In the genomic region with DNA sequence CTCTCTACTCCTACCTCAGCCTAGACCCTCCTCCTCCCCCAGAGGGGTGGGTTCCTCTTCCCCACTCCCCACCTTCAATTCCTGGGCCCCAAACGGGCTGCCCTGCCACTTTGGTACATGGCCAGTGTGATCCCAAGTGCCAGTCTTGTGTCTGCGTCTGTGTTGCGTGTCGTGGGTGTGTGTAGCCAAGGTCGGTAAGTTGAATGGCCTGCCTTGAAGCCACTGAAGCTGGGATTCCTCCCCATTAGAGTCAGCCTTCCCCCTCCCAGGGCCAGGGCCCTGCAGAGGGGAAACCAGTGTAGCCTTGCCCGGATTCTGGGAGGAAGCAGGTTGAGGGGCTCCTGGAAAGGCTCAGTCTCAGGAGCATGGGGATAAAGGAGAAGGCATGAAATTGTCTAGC, we compare ENCODE assay signal across 1 cellular context.
TF ChIP-seq lines count a peak whose summit lies in the region.

No MANE protein-coding gene starts in this region.

TF ChIP-seq in GM23338, 12 proteins besides CTCF, POLR2A, EP300 and RAD21 (continued from another document):
- TF ChIP-seq, protein P1, sequence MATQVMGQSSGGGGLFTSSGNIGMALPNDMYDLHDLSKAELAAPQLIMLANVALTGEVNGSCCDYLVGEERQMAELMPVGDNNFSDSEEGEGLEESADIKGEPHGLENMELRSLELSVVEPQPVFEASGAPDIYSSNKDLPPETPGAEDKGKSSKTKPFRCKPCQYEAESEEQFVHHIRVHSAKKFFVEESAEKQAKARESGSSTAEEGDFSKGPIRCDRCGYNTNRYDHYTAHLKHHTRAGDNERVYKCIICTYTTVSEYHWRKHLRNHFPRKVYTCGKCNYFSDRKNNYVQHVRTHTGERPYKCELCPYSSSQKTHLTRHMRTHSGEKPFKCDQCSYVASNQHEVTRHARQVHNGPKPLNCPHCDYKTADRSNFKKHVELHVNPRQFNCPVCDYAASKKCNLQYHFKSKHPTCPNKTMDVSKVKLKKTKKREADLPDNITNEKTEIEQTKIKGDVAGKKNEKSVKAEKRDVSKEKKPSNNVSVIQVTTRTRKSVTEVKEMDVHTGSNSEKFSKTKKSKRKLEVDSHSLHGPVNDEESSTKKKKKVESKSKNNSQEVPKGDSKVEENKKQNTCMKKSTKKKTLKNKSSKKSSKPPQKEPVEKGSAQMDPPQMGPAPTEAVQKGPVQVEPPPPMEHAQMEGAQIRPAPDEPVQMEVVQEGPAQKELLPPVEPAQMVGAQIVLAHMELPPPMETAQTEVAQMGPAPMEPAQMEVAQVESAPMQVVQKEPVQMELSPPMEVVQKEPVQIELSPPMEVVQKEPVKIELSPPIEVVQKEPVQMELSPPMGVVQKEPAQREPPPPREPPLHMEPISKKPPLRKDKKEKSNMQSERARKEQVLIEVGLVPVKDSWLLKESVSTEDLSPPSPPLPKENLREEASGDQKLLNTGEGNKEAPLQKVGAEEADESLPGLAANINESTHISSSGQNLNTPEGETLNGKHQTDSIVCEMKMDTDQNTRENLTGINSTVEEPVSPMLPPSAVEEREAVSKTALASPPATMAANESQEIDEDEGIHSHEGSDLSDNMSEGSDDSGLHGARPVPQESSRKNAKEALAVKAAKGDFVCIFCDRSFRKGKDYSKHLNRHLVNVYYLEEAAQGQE (IDR thresholded peaks at IDR 0.05; ENCODE audit: unreplicated experiment): no peak
- TF ChIP-seq POLR2AphosphoS5 (IDR thresholded peaks at IDR 0.05; ENCODE audit: low read depth) (no peak), ZNF331 (CRISPR knock-in tag; IDR thresholded peaks at IDR 0.05; ENCODE audit: low read depth) (no peak)
